Comparison of ENCODE assay signal across 28 cellular contexts in genomic region chr18:50058731-50059130, GRCh38.
"Had no signal": no experiment of that assay in that cellular context is flagged by ENCODE, and none has a peak within 500 bp of the region (broad histone marks: within the 10 kb centered on the region; RNA-seq: fewer than 3 reads in every experiment).

No MANE protein-coding gene starts in this region.

- ATAC-seq: naive thymus-derived CD4-positive, alpha-beta T cell; natural killer cell; psoas muscle; right cardiac atrium; right lobe of liver; stimulated activated memory B cell treated with anti-CD40 and anti-IgM and Interleukin-4, amounts not matched to agents 10 μg/mL and 1 μg/mL and 100 μg/mL, for 72 hours; stimulated activated naive CD8-positive, alpha-beta T cell treated with anti-CD3 and anti-CD28 coated beads, Interleukin-15, amount 100 ng/mL, for 72 hours; stimulated activated naive CD8-positive, alpha-beta T cell treated with anti-CD3 and anti-CD28 coated beads, Interleukin-15, Interleukin-2, amounts not matched to agents 100 U/mL and 50 U/mL, for 24 hours; upper lobe of right lung had no signal

- H3K36me3 ChIP-seq: neural progenitor cell, ovary, right lobe of liver, sigmoid colon, spleen, suprapubic skin, tibial nerve, upper lobe of right lung, uterus had no signal

- H3K9me3 ChIP-seq: ovary, psoas muscle, right lobe of liver, sigmoid colon, spleen, suprapubic skin, testis, tibial nerve, upper lobe of right lung, uterus had no signal

- H3K27ac ChIP-seq: neural progenitor cell, ovary, parathyroid adenoma, psoas muscle, right lobe of liver, sigmoid colon, spleen, suprapubic skin, testis, tibial nerve, upper lobe of right lung, uterus had no signal

- DNase-seq: naive thymus-derived CD4-positive, alpha-beta T cell; natural killer cell; occipital lobe; ovary; posterior cingulate gyrus; psoas muscle; right cardiac atrium; right lobe of liver; sigmoid colon; spleen; stimulated activated CD4-positive, alpha-beta T cell treated with anti-CD3 and anti-CD28 coated beads, Interleukin-12 subunit alpha, Interleukin-12 subunit beta, amount 100 ng/mL, for 4 hours; stimulated activated CD4-positive, alpha-beta T cell treated with anti-CD3 and anti-CD28 coated beads, Interleukin-1b, Interleukin-23, amount 100 ng/mL, for 48 hours; stimulated activated CD4-positive, alpha-beta T cell treated with anti-CD3 and anti-CD28 coated beads, Interleukin-4, amount 100 ng/mL, for 1 hour; stimulated activated CD4-positive, alpha-beta T cell treated with anti-CD3 and anti-CD28 coated beads, Interleukin-4, amount 100 ng/mL, for 4 hours; stimulated activated CD8-positive, alpha-beta memory T cell treated with anti-CD3 and anti-CD28 coated beads, Interleukin-4, amount 100 ng/mL, for 48 hours; stimulated activated naive CD4-positive, alpha-beta T cell; stimulated activated naive CD8-positive, alpha-beta T cell treated with anti-CD3 and anti-CD28 coated beads, Interleukin-15, amount 100 ng/mL, for 72 hours; stimulated activated naive CD8-positive, alpha-beta T cell treated with anti-CD3 and anti-CD28 coated beads, Interleukin-15, Interleukin-2, amounts not matched to agents 100 U/mL and 50 U/mL, for 24 hours; substantia nigra; testis; upper lobe of right lung; uterus had no signal

- H3K27me3 ChIP-seq: neural progenitor cell, ovary, right lobe of liver, sigmoid colon, suprapubic skin, testis, tibial nerve, upper lobe of right lung, uterus had no signal

- H3K9ac ChIP-seq: neural progenitor cell, parathyroid adenoma had no signal

- H3K4me1 ChIP-seq: neural progenitor cell, psoas muscle, sigmoid colon, spleen, suprapubic skin, testis, upper lobe of right lung, uterus had no signal

- H3K4me3 ChIP-seq: neural progenitor cell, ovary, psoas muscle, right lobe of liver, sigmoid colon, smooth muscle cell, spleen, suprapubic skin, testis, tibial nerve, upper lobe of right lung, uterus had no signal
